15 cellular contexts compared by ENCODE assay signal in the genomic region with DNA sequence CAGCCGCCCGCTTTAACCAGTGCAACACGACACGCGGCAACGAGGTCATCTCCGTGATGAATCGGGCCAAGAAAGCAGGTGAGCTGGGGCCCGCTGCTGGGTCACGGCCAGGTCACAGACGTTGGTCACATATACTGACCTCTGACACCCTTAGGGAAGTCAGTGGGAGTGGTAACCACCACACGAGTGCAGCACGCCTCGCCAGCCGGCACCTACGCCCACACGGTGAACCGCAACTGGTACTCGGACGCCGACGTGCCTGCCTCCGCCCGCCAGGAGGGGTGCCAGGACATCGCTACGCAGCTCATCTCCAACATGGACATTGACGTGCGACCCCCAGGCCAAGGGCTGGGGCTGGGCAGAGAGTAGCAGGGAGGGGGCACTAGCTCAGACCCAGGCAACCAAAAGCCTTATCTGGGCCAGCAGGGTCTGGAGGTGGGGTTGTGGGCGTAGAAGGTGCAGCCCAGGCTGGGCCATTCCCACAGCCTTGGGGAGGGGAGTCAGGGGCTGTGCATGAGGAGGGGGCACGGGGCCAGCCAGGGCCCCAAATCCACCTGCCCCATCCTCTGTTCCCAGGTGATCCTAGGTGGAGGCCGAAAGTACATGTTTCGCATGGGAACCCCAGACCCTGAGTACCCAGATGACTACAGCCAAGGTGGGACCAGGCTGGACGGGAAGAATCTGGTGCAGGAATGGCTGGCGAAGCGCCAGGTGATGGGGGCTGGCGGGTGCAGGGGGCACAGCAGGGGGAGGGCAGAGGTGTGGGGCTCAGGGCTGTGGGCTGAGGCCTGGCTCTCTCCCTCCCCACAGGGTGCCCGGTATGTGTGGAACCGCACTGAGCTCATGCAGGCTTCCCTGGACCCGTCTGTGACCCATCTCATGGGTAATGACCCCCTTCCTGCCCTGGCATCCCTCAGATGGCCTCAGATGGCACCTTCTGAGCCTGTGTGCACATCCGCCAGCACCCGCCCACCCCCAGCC. TPM values are rescaled to one million over a fixed set of nuclear protein-coding genes. Genes with fewer than 3 reads are reported as not detected.
"Had no signal": no experiment of that assay in that cellular context is flagged by ENCODE, and none has a peak within 500 bp of the region (broad histone marks: within the 10 kb centered on the region; RNA-seq: fewer than 3 reads in every experiment).

No MANE protein-coding gene starts in this region.

RNA-seq across cellular contexts. Expression of a gene that starts 1.3 kb away (rescaled TPM):
- total RNA-seq: heart left ventricle, kidney epithelial cell, left ventricle myocardium inferior, lower leg skin, mammary epithelial cell, mesothelial cell of epicardium, mononuclear cell, omental fat pad, right cardiac atrium, skeletal muscle tissue, thyroid gland, transverse colon had no signal
- polyA plus RNA-seq: heart left ventricle, ovary, right cardiac atrium, smooth muscle cell had no signal

RNA-seq across cellular contexts. Expression of a gene that starts 26.7 kb away (rescaled TPM):
- total RNA-seq: heart left ventricle, kidney epithelial cell, left ventricle myocardium inferior, lower leg skin, mammary epithelial cell, mesothelial cell of epicardium, mononuclear cell, natural killer cell, omental fat pad, right cardiac atrium, skeletal muscle tissue, smooth muscle cell, thyroid gland, transverse colon had no signal
- polyA plus RNA-seq: heart left ventricle, right cardiac atrium, smooth muscle cell had no signal
